ENCODE assay signal across 9 cellular contexts in genomic region chr13:30355405-30355741, GRCh38. TPM values are rescaled to one million over a fixed set of nuclear protein-coding genes. Genes with fewer than 3 reads are reported as not detected.
DNase-seq lines count a peak whose midpoint lies in the region; ATAC-seq and TF ChIP-seq lines count a peak whose summit lies in the region.
"Had no signal": no experiment of that assay in that cellular context is flagged by ENCODE, and none has a peak within 500 bp of the region (broad histone marks: within the 10 kb centered on the region; RNA-seq: fewer than 3 reads in every experiment).

No MANE protein-coding gene starts in this region.

- peaks cover 25% of the 10 kb centered on the region for H3K4me1 Mint-ChIP-seq in CD8-positive, alpha-beta T cell (ENCODE audit: low read depth)

- no peak overlapping the region for H2BK120ac ChIP-seq in mesenchymal stem cell (ENCODE audit: low read depth, low read length)

- peak; percentile 96 for ATAC-seq in CD8-positive, alpha-beta T cell
- peak; percentile 58 for ATAC-seq in HG02759 (IDR thresholded peaks at IDR 0.05; ENCODE audit: unreplicated experiment)
- no peak for ATAC-seq in HG03135 (IDR thresholded peaks at IDR 0.05; ENCODE audit: unreplicated experiment)

- H3K79me1 ChIP-seq in mesenchymal stem cell (replicated peaks; ENCODE audit: low read length, poor library complexity, severe bottlenecking), result no peaks in the 10 kb centered on the region

- peak; percentile 12 to 76 (median 57) for DNase-seq in CD8-positive, alpha-beta T cell
- peak in 1 of 7 donors; percentile 16 for DNase-seq in adrenal gland
- DNase-seq in mesenchymal stem cell, result peak; percentile 24
- no peak for DNase-seq in C1 segment of cervical spinal cord (lab: John Stamatoyannopoulos, UW)
- no peak for DNase-seq in substantia nigra (lab: John Stamatoyannopoulos, UW)
- no peak for DNase-seq in dedifferentiated amniotic fluid mesenchymal stem cell (ENCODE audit: extremely low spot score)
- DNase-seq: NCI-H2107 had no signal

- H2BK15ac ChIP-seq in mesenchymal stem cell (ENCODE audit: low read depth, poor library complexity, severe bottlenecking), result no peak overlapping the region

- peak overlapping the region; percentile 47 for H3K4me3 Mint-ChIP-seq in CD8-positive, alpha-beta T cell

- intact Hi-C loops in CD8-positive, alpha-beta T cell (cut with DNase I, micrococcal nuclease), result loop anchor here (1.0 to 10.0 kb wide), 10 partner anchors 42 to 447 kb away; partner anchors contain the start of gene UBE2L5 (in 1 of the 2)
- intact Hi-C loops in adrenal gland (cut with DNase I), result no loop called here

- H3K4me3 ChIP-seq in CD8-positive, alpha-beta T cell (ENCODE audit: low read depth, low read length), result no peak overlapping the region
- H3K4me3 ChIP-seq in adrenal gland (no peak overlapping the region), mesenchymal stem cell (ENCODE audit: insufficient read depth in 1 of 2, low read depth in 1 of 2, low read length in 2 of 2) (no peak overlapping the region)

- peaks cover 12% of the 10 kb centered on the region for H3K36me3 Mint-ChIP-seq in CD8-positive, alpha-beta T cell

- H3K27ac ChIP-seq in CD8-positive, alpha-beta T cell (ENCODE audit: low read depth, low read length), result no peak overlapping the region
- no peak overlapping the region for H3K27ac ChIP-seq in adrenal gland
- H3K27ac ChIP-seq in mesenchymal stem cell (ENCODE audit: low read length, poor library complexity, severe bottlenecking), result peak overlapping the region; percentile 59
- no peak overlapping the region for H3K27ac ChIP-seq in substantia nigra (ENCODE audit: low read depth, low read length, poor library complexity, severe bottlenecking)

- peaks cover 18% of the 10 kb centered on the region for H3K4me1 ChIP-seq in CD8-positive, alpha-beta T cell (ENCODE audit: insufficient read depth, low read length)
- H3K4me1 ChIP-seq in adrenal gland (replicated peaks in 1 of 2) (no peaks in the 10 kb centered on the region), mesenchymal stem cell (ENCODE audit: control insufficient read depth, insufficient read depth, low read depth, low read length) (peaks cover 12% of the 10 kb centered on the region)

- H2BK5ac ChIP-seq in mesenchymal stem cell (ENCODE audit: low read depth, low read length, poor library complexity, severe bottlenecking), result peak overlapping the region; percentile 69

- no peak overlapping the region for H4K91ac ChIP-seq in mesenchymal stem cell (ENCODE audit: low read length)

- H3K27ac Mint-ChIP-seq in CD8-positive, alpha-beta T cell, result peak overlapping the region; percentile 37

- H3K23ac ChIP-seq in mesenchymal stem cell (ENCODE audit: low read length in 2 of 2), result no peak overlapping the region

- H2BK12ac ChIP-seq in mesenchymal stem cell (ENCODE audit: low read length in 2 of 2), result no peak overlapping the region

- H2AFZ ChIP-seq in mesenchymal stem cell (ENCODE audit: low read depth, low read length), result no peak overlapping the region

- H4K8ac ChIP-seq in mesenchymal stem cell (ENCODE audit: low read length), result no peak overlapping the region

- CTCF ChIA-PET in CD8-positive, alpha-beta T cell (lab: Charles Lee), result interaction anchor here (0.8 to 3.0 kb wide), 13 partner anchors 10 to 448 kb away, joined by 3 to 14 read pairs (median 5); no protein-coding TSS in a partner anchor

- no peaks in the 10 kb centered on the region for H3K27me3 ChIP-seq in CD8-positive, alpha-beta T cell (ENCODE audit: insufficient read depth, low read length)
- H3K27me3 ChIP-seq in adrenal gland (no peaks in the 10 kb centered on the region), mesenchymal stem cell (ENCODE audit: control insufficient read depth in 1 of 2, insufficient read depth in 1 of 2, low read length in 2 of 2) (no peaks in the 10 kb centered on the region)

- H2AK5ac ChIP-seq in mesenchymal stem cell (ENCODE audit: low read length, severe bottlenecking), result peak overlapping the region; percentile 49

- no peak overlapping the region for H3K14ac ChIP-seq in mesenchymal stem cell (ENCODE audit: low read length in 2 of 2)

- no peak overlapping the region for H3K4ac ChIP-seq in mesenchymal stem cell (ENCODE audit: low read depth in 1 of 2, low read length in 2 of 2)

- H3K4me2 ChIP-seq in mesenchymal stem cell (ENCODE audit: low read length, poor library complexity, severe bottlenecking), result no peak overlapping the region

- no peaks in the 10 kb centered on the region for H3K9me3 ChIP-seq in CD8-positive, alpha-beta T cell (ENCODE audit: low read length)
- H3K9me3 ChIP-seq in adrenal gland (replicated peaks in 1 of 3) (no peaks in the 10 kb centered on the region), mesenchymal stem cell (ENCODE audit: control insufficient read depth, low read length) (peaks cover 9% of the 10 kb centered on the region)

- peaks cover 6% of the 10 kb centered on the region for H3K9me3 Mint-ChIP-seq in CD8-positive, alpha-beta T cell

- TF ChIP-seq CTCF in CD8-positive, alpha-beta T cell (IDR thresholded peaks at IDR 0.05), result peak; percentile 64
- TF ChIP-seq CTCF in adrenal gland (IDR thresholded peaks at IDR 0.05), result peak in 4 of 6 experiments; percentile 3 to 15 (median 8)

- 72 to 80% (median 76%) methylated on average over 4 to 7 of the region's 7 CpGs for WGBS in adrenal gland, 4 donors
- 49% methylated on average over 5 of the region's 7 CpGs for WGBS in mesenchymal stem cell

- H3K27me3 Mint-ChIP-seq in CD8-positive, alpha-beta T cell (ENCODE audit: low read depth), result no peaks in the 10 kb centered on the region

- POLR2A ChIA-PET in CD8-positive, alpha-beta T cell (lab: Charles Lee), result interaction anchor here (0.8 to 1.3 kb wide), 2 partner anchors 16 to 99 kb away, joined by 3 to 5 read pairs; no protein-coding TSS in a partner anchor

- no peak for TF ChIP-seq POLR2A in adrenal gland (IDR thresholded peaks at IDR 0.05)

- H3K36me3 ChIP-seq in CD8-positive, alpha-beta T cell (ENCODE audit: insufficient read depth, low read length), result no peaks in the 10 kb centered on the region
- no peaks in the 10 kb centered on the region for H3K36me3 ChIP-seq in adrenal gland (replicated peaks in 1 of 2)
- H3K36me3 ChIP-seq in mesenchymal stem cell (ENCODE audit: control insufficient read depth in 1 of 2, insufficient read depth in 2 of 2, low read depth in 1 of 2, low read length in 2 of 2), result no peaks in the 10 kb centered on the region

- no peak overlapping the region for H3K18ac ChIP-seq in mesenchymal stem cell (ENCODE audit: low read depth in 1 of 2, low read length in 2 of 2)

- no peak overlapping the region for H3K9ac ChIP-seq in mesenchymal stem cell (ENCODE audit: low read length)

RNA-seq across cellular contexts. Expression of gene KATNAL1, which starts 48.0 kb away (rescaled TPM):
- 1 to 10 TPM; 2.4 to 2.5 TPM for total RNA-seq in CD8-positive, alpha-beta T cell
- 10 to 100 TPM in 5 of 8 donors, 1 to 10 TPM in 3; 4.5 to 16.6 (median 11.2) TPM for total RNA-seq in adrenal gland
- 1 to 10 TPM; 1.5 to 8.0 (median 2.8) TPM for polyA plus RNA-seq in adrenal gland
- 9.6 TPM for polyA plus RNA-seq in mesenchymal stem cell (2013, experiment 1 of 2)
- 11.5 TPM for polyA plus RNA-seq in mesenchymal stem cell (2013, experiment 2 of 2)

Comparison
In these comparisons a context has a peak if more than half of its experiments do, and no peak if none do; other contexts are left out.
1. DNase-seq: peak in CD8-positive, alpha-beta T cell (7 of 7) and mesenchymal stem cell (single experiment); none in C1 segment of cervical spinal cord (0 of 14), substantia nigra (0 of 49) and dedifferentiated amniotic fluid mesenchymal stem cell (single experiment).
2. intact Hi-C loops: an anchor here in CD8-positive, alpha-beta T cell (1.0 to 10.0 kb wide); none called in adrenal gland.